Comparison of ENCODE assay signal across 1 cellular context in the genomic region with DNA sequence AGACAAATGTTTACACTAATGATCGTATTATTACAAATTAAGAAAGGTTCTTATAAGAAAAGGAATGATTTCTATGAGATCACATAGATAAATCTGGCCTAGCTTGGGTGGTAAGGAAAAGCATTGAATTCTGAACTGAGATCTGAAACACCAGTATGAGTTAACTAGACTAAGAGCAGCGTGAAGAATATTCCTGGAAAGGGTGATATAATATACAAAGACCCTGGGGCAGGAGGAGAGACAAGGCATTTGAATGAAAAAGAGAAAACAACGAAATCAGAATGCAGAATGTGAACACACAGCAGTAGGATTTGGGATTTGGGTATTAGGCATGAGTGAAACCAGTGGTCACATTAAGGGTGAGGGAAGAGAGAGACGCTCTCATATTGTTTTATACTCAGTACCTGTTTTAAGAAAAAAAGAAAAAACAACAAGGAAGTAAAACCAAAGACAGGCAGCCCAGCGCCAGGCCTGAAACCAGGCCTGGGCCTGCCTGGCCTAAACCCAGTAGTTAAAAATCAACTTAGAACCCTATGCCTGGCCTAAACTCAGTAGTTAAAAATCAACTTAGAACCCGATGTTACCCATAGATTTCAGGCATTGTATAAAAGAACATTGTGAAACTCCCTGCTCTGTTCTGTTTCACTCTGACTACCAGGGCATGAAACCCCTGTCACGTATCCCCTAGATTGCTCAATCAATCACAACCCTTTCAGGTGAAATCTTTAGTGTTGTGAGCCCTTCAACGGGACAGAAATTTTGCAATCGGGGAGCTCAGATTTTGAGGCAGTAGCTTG.
TF ChIP-seq lines count a peak whose summit lies in the region.

No MANE protein-coding gene starts in this region.

TF ChIP-seq in HepG2, 621 proteins besides CTCF, POLR2A, EP300 and RAD21 (continued from another document):
- TF ChIP-seq SOX13 (IDR thresholded peaks at IDR 0.05) = no peak
- TF ChIP-seq SOX13 (CRISPR knock-in tag; conservative IDR thresholded peaks at IDR 0.05 in 1 of 2, IDR thresholded peaks at IDR 0.05 in 1 of 2) = peak in 1 of 2 experiments; percentile 22; a peak in 1 of 4 replicates
- TF ChIP-seq ZNF629 (CRISPR knock-in tag; conservative IDR thresholded peaks at IDR 0.05) = peak; percentile 65
- TF ChIP-seq KAT2B (IDR thresholded peaks at IDR 0.05; ENCODE audit: borderline replicate concordance, low read depth, low read length) = no peak
- peak; percentile 38; the same call in 1 of the 2 replicates for TF ChIP-seq ZFY (CRISPR knock-in tag; IDR thresholded peaks at IDR 0.05)
- no peak for TF ChIP-seq DPF2 (CRISPR knock-in tag; IDR thresholded peaks at IDR 0.05; ENCODE audit: borderline replicate concordance, low read depth)
- TF ChIP-seq HNF4A (CRISPR knock-in tag; IDR thresholded peaks at IDR 0.05) = no peak
